Comparison of ENCODE assay signal across 8 cellular contexts in genomic region chr1:93448983-93449805, GRCh38. TPM values are rescaled to one million over a fixed set of nuclear protein-coding genes. Genes with fewer than 3 reads are reported as not detected.
DNase-seq lines count a peak whose midpoint lies in the region; ATAC-seq, FAIRE-seq and TF ChIP-seq lines count a peak whose summit lies in the region.

No MANE protein-coding gene starts in this region.

- H3K9me3 Mint-ChIP-seq in mesothelial cell of epicardium: no peaks in the 10 kb centered on the region

- no peaks in the 10 kb centered on the region for H3K27me3 ChIP-seq in NT2/D1 (ENCODE audit: insufficient read depth, insufficient read length)

- H3K4me1 ChIP-seq in NT2/D1 (ENCODE audit: insufficient read depth, insufficient read length): peaks cover 6% of the 10 kb centered on the region

- H3K27me3 Mint-ChIP-seq in mesothelial cell of epicardium (ENCODE audit: low read depth): no peaks in the 10 kb centered on the region

- DNase-seq in AG10803 (ENCODE audit: low read depth) (peak; percentile 57), GM19239 (ENCODE audit: insufficient read length, low spot score) (no peak), NT2/D1 (ENCODE audit: low read depth, low spot score) (no peak), ecto neural progenitor cell (ENCODE audit: low spot score) (peak; percentile 64), mesothelial cell of epicardium (ENCODE audit: low spot score in 2 of 2, unreplicated experiment in 2 of 2) (peak in 1 of 2 experiments; percentile 55), NOMO-1 treated with DMSO at 0.1 percent for 48 hours (lab: John Stamatoyannopoulos, UW; ENCODE audit: unreplicated experiment) (no peak), NCI-H1048 (lab: John Stamatoyannopoulos, UW) (no peak)

- peak overlapping the region; percentile 98 for H3K4me3 Mint-ChIP-seq in mesothelial cell of epicardium

- peak; percentile 11 for FAIRE-seq in GM19239 (lab: Jason Lieb, UNC)

- H3K27ac Mint-ChIP-seq in mesothelial cell of epicardium: peak overlapping the region; percentile 99

- H3K9me3 ChIP-seq in NT2/D1 (ENCODE audit: insufficient read depth, low read length): no peaks in the 10 kb centered on the region

- TF ChIP-seq CTCF in AG10803 (conservative IDR thresholded peaks at IDR 0.05; ENCODE audit: low read length) (no peak), mesothelial cell of epicardium (IDR thresholded peaks at IDR 0.05; ENCODE audit: unreplicated experiment) (no peak)

- H3K9ac ChIP-seq in NT2/D1 (ENCODE audit: insufficient read length, low read depth): peak overlapping the region; percentile 100

- H3K36me3 ChIP-seq in NT2/D1 (ENCODE audit: insufficient read depth, insufficient read length, low read length): peaks cover 3% of the 10 kb centered on the region

- peak overlapping the region; percentile 70 for H3K4me3 ChIP-seq in AG10803 (ENCODE audit: low read length)
- peak overlapping the region; percentile 95 for H3K4me3 ChIP-seq in NT2/D1 (ENCODE audit: insufficient read length, low read depth)

- H3K4me1 Mint-ChIP-seq in mesothelial cell of epicardium: peaks cover 42% of the 10 kb centered on the region

- no peaks in the 10 kb centered on the region for H3K36me3 Mint-ChIP-seq in mesothelial cell of epicardium

- ATAC-seq in HG02571 (IDR thresholded peaks at IDR 0.05; ENCODE audit: unreplicated experiment): no peak

RNA-seq across cellular contexts. Expression of gene FNBP1L, which starts 1.3 kb away (rescaled TPM):
- 71.5 to 74.5 TPM (median 73.7 TPM) in 3 replicates for total RNA-seq in mesothelial cell of epicardium

Comparison
In these comparisons a context has a peak if more than half of its experiments do, and no peak if none do; other contexts are left out.
1. DNase-seq: peak in AG10803 (single experiment) and ecto neural progenitor cell (single experiment); none in GM19239 (single experiment), NT2/D1 (single experiment), NOMO-1 treated with DMSO at 0.1 percent for 48 hours (single experiment) and NCI-H1048 (single experiment).